In genomic region chr14:59427653-59428578, GRCh38 we compare ENCODE assay signal across 13 cellular contexts. TPM values are rescaled to one million over a fixed set of nuclear protein-coding genes. Genes with fewer than 3 reads are reported as not detected.
A peak's percentile ranks its signal among the peaks of the same experiment; 100 is the strongest.
DNase-seq lines count a peak whose midpoint lies in the region; ATAC-seq and TF ChIP-seq lines count a peak whose summit lies in the region.
"Had no signal": no experiment of that assay in that cellular context is flagged by ENCODE, and none has a peak within 500 bp of the region (broad histone marks: within the 10 kb centered on the region; RNA-seq: fewer than 3 reads in every experiment).

No MANE protein-coding gene starts in this region.

- TF ChIP-seq RAD21 in SK-N-SH (IDR thresholded peaks at IDR 0.05; ENCODE audit: low read length): no peak

- POLR2A ChIA-PET in SK-N-SH (lab: Yijun Ruan, JAX): no interaction called here

- TF ChIP-seq CTCF in SK-N-SH (IDR thresholded peaks at IDR 0.05) (no peak), foreskin keratinocyte (conservative IDR thresholded peaks at IDR 0.05) (no peak), psoas muscle (IDR thresholded peaks at IDR 0.05) (no peak), endothelial cell (IDR thresholded peaks at IDR 0.05; ENCODE audit: unreplicated experiment) (no peak)

- no peaks in the 10 kb centered on the region for H3K79me2 ChIP-seq in SK-N-SH (ENCODE audit: insufficient read depth)

- H3F3A ChIP-seq in SK-N-SH (replicated peaks; ENCODE audit: insufficient read depth): no peaks in the 10 kb centered on the region

- no peaks in the 10 kb centered on the region for H3K9me3 Mint-ChIP-seq in endothelial cell (ENCODE audit: unreplicated experiment)
- H3K9me3 Mint-ChIP-seq: activated naive CD4-positive, alpha-beta T cell treated with anti-CD3 and anti-CD28 coated beads, Interleukin-2, amount 50 U/mL, for 24 hours had no signal

- H3K36me3 ChIP-seq in SK-N-SH (replicated peaks in 1 of 2; ENCODE audit: control insufficient read depth in 1 of 2, insufficient read depth in 2 of 2, low read length in 1 of 2): peaks cover 2 to 6% of the 10 kb centered on the region in 2 experiments
- no peaks in the 10 kb centered on the region for H3K36me3 ChIP-seq in psoas muscle (ENCODE audit: insufficient read depth in 1 of 2, low read depth in 1 of 2)
- H3K36me3 ChIP-seq: BLaER1 had no signal

- 0 out of 2 replicates have a peak overlapping the region, but pooled peaks have one; percentile 11 for H3K4me2 ChIP-seq in SK-N-SH
- H3K4me2 ChIP-seq: BLaER1 had no signal

- no peaks in the 10 kb centered on the region for H3K27me3 Mint-ChIP-seq in endothelial cell (ENCODE audit: unreplicated experiment)

- H3K27ac Mint-ChIP-seq in endothelial cell (ENCODE audit: unreplicated experiment): no peak overlapping the region
- H3K27ac Mint-ChIP-seq: activated naive CD4-positive, alpha-beta T cell treated with anti-CD3 and anti-CD28 coated beads, Interleukin-2, amount 50 U/mL, for 24 hours had no signal

- no peaks in the 10 kb centered on the region for H3K9me2 ChIP-seq in SK-N-SH

- H3K27me3 ChIP-seq in SK-N-SH (ENCODE audit: insufficient read depth) (no peaks in the 10 kb centered on the region), foreskin keratinocyte (no peaks in the 10 kb centered on the region), psoas muscle (ENCODE audit: insufficient read depth in 3 of 3, low read length in 2 of 3) (no peaks in the 10 kb centered on the region)
- H3K27me3 ChIP-seq: BLaER1 had no signal

- no peaks in the 10 kb centered on the region for H3K9me3 ChIP-seq in SK-N-SH
- H3K9me3 ChIP-seq in psoas muscle: no peaks in the 10 kb centered on the region
- H3K9me3 ChIP-seq: BLaER1 had no signal

- intact Hi-C loops in psoas muscle (cut with DNase I): no loop called here

- H3K36me3 Mint-ChIP-seq in endothelial cell (ENCODE audit: low read depth, unreplicated experiment): no peaks in the 10 kb centered on the region
- H3K36me3 Mint-ChIP-seq: activated naive CD4-positive, alpha-beta T cell treated with anti-CD3 and anti-CD28 coated beads, Interleukin-2, amount 50 U/mL, for 24 hours had no signal

- no peak for TF ChIP-seq EP300 in SK-N-SH (IDR thresholded peaks at IDR 0.05; ENCODE audit: borderline replicate concordance in 1 of 2, low read depth in 1 of 2, low read length in 1 of 2)

- peak; percentile 41 for DNase-seq in ELR (ENCODE audit: low read depth)
- no peak for DNase-seq in SK-N-SH
- DNase-seq in foreskin keratinocyte: no peak
- peak; percentile 58 to 69 for DNase-seq in psoas muscle
- no peak for DNase-seq in endothelial cell (ENCODE audit: low spot score)
- DNase-seq in activated naive CD4-positive, alpha-beta T cell (lab: John Stamatoyannopoulos, UW): no peak
- DNase-seq: NCI-H2029, SHP77 treated with DMSO at 0.1 percent for 48 hours had no signal

- 90% methylated on average over 13 of the region's 13 CpGs for WGBS in SK-N-SH (ENCODE audit: low lambda C conversion rate)
- 52 to 65% (median 57%) methylated on average over 13 of the region's 13 CpGs for WGBS in psoas muscle, 3 donors

- H3K4me3 ChIP-seq in SK-N-SH (ENCODE audit: low read depth in 2 of 2, low read length in 1 of 2) (no peak overlapping the region), psoas muscle (no peak overlapping the region)
- H3K4me3 ChIP-seq: BLaER1, lung had no signal

- H3K4me1 Mint-ChIP-seq in endothelial cell (ENCODE audit: unreplicated experiment): peaks cover 14% of the 10 kb centered on the region
- H3K4me1 Mint-ChIP-seq: activated naive CD4-positive, alpha-beta T cell treated with anti-CD3 and anti-CD28 coated beads, Interleukin-2, amount 50 U/mL, for 24 hours had no signal

- ATAC-seq in foreskin keratinocyte (peak; percentile 54), psoas muscle (peak; percentile 46 to 91 (median 82)), HG02870 (IDR thresholded peaks at IDR 0.05; ENCODE audit: unreplicated experiment) (no peak), HG02642 (IDR thresholded peaks at IDR 0.05; ENCODE audit: poor library complexity, unreplicated experiment) (no peak)

- H4K20me1 ChIP-seq in SK-N-SH (ENCODE audit: insufficient read depth): no peaks in the 10 kb centered on the region
- H4K20me1 ChIP-seq: BLaER1 had no signal

- no peak overlapping the region for H3K4me3 Mint-ChIP-seq in endothelial cell (ENCODE audit: unreplicated experiment)
- H3K4me3 Mint-ChIP-seq: activated naive CD4-positive, alpha-beta T cell treated with anti-CD3 and anti-CD28 coated beads, Interleukin-2, amount 50 U/mL, for 24 hours had no signal

- H2AFZ ChIP-seq in SK-N-SH (ENCODE audit: low read depth): no peak overlapping the region

- H3K4me1 ChIP-seq in SK-N-SH (ENCODE audit: control insufficient read depth in 1 of 2, insufficient read depth in 2 of 2, low read depth in 1 of 2, low read length in 1 of 2) (peaks cover 8 to 11% of the 10 kb centered on the region in 2 experiments; a peak in 2 of 4 replicates), foreskin keratinocyte (peaks cover 6% of the 10 kb centered on the region), psoas muscle (peaks cover 8% of the 10 kb centered on the region)

- CTCF ChIA-PET in SK-N-SH (lab: Yijun Ruan, JAX): interaction anchor here (1.0 to 2.1 kb wide), 3 partner anchors 299 to 303 kb away, joined by 3 to 9 read pairs (median 5); no protein-coding TSS in a partner anchor

- H3K27ac ChIP-seq in SK-N-SH (ENCODE audit: low read depth in 2 of 2, low read length in 1 of 2) (peak overlapping the region in 1 of 2 experiments; percentile 21; a peak in 1 of 4 replicates), foreskin keratinocyte (no peak overlapping the region), psoas muscle (peak overlapping the region; percentile 47)
- H3K27ac ChIP-seq: BLaER1 had no signal

- no peak overlapping the region for H3K9ac ChIP-seq in SK-N-SH
- H3K9ac ChIP-seq: BLaER1 had no signal

TF ChIP-seq in SK-N-SH, 30 proteins besides CTCF, POLR2A, EP300 and RAD21:
- TF ChIP-seq TCF12 (IDR thresholded peaks at IDR 0.05) (no peak), FOSL2 (IDR thresholded peaks at IDR 0.05; ENCODE audit: borderline replicate concordance, low read depth) (no peak), MAX (IDR thresholded peaks at IDR 0.05; ENCODE audit: low read depth) (no peak), USF2 (IDR thresholded peaks at IDR 0.05; ENCODE audit: borderline replicate concordance, low read depth, low read length) (no peak), FOXJ3 (CRISPR knock-in tag; IDR thresholded peaks at IDR 0.05) (no peak)

RNA-seq across cellular contexts. Expression of gene GPR135, which starts 37.3 kb away (rescaled TPM):
- polyA plus RNA-seq in SK-N-SH (2012; rRNA removed): 2.1 and 2.3 TPM in 2 replicates
- polyA plus RNA-seq in SK-N-SH (2012; cell fraction: cytosol; rRNA removed): 0.41 and 0.52 TPM in 2 replicates
- 15.9 and 18.1 TPM in 2 replicates for polyA plus RNA-seq in SK-N-SH (2012; cell fraction: nucleus; rRNA removed)
- 0.60 and 0.99 TPM in 2 replicates for total RNA-seq in foreskin keratinocyte
- polyA plus RNA-seq in foreskin keratinocyte: 0.12 and 0.13 TPM in 2 replicates
- 1 to 10 TPM; 1.7 to 2.7 (median 1.8) TPM for total RNA-seq in psoas muscle
- polyA plus RNA-seq in psoas muscle: 1 to 10 TPM in 2 of 3 donors, under 1 TPM in 1; 0.84 to 1.6 (median 1.3) TPM
- 1.5 TPM for total RNA-seq in endothelial cell (ENCODE audit: unreplicated experiment)

RNA-seq across cellular contexts. Expression of gene L3HYPDH, which starts 56.3 kb away (rescaled TPM):
- polyA plus RNA-seq in SK-N-SH (2012; rRNA removed) (66.2 and 120 TPM in 2 replicates), foreskin keratinocyte (18.6 and 19.2 TPM in 2 replicates), psoas muscle (10 to 100 TPM in 2 of 3 donors, 1 to 10 TPM in 1; 5.7 to 23.7 (median 14.5) TPM)
- polyA plus RNA-seq in SK-N-SH (2012; cell fraction: cytosol; rRNA removed): 32.0 and 34.4 TPM in 2 replicates
- 242 and 548 TPM in 2 replicates for polyA plus RNA-seq in SK-N-SH (2012; cell fraction: nucleus; rRNA removed)
- total RNA-seq in foreskin keratinocyte (25.9 and 26.7 TPM in 2 replicates), psoas muscle (10 to 100 TPM; 10.9 to 20.4 (median 11.8) TPM), endothelial cell (ENCODE audit: unreplicated experiment) (11.4 TPM)

RNA-seq across cellular contexts. Expression of gene JKAMP, which starts 56.4 kb away (rescaled TPM):
- 95.4 and 146 TPM in 2 replicates for polyA plus RNA-seq in SK-N-SH (2012; rRNA removed)
- 133 and 160 TPM in 2 replicates for polyA plus RNA-seq in SK-N-SH (2012; cell fraction: cytosol; rRNA removed)
- polyA plus RNA-seq in SK-N-SH (2012; cell fraction: nucleus; rRNA removed): 97.0 and 184 TPM in 2 replicates
- total RNA-seq in foreskin keratinocyte: 45.4 and 47.0 TPM in 2 replicates
- 26.0 and 30.3 TPM in 2 replicates for polyA plus RNA-seq in foreskin keratinocyte
- total RNA-seq in psoas muscle: 10 to 100 TPM; 11.6 to 26.2 (median 16.0) TPM
- polyA plus RNA-seq in psoas muscle: 10 to 100 TPM; 19.4 to 38.5 (median 37.3) TPM
- total RNA-seq in endothelial cell (ENCODE audit: unreplicated experiment): 36.5 TPM

Comparison
In these comparisons a context has a peak if more than half of its experiments do, and no peak if none do; other contexts are left out.
1. DNase-seq: peak in ELR (single experiment) and psoas muscle (2 of 2); none in SK-N-SH (single experiment), foreskin keratinocyte (0 of 2), endothelial cell (single experiment) and activated naive CD4-positive, alpha-beta T cell (0 of 4).
2. ATAC-seq: peak in foreskin keratinocyte (single experiment) and psoas muscle (4 of 4); none in HG02870 (single experiment) and HG02642 (single experiment).